In the genomic region with DNA sequence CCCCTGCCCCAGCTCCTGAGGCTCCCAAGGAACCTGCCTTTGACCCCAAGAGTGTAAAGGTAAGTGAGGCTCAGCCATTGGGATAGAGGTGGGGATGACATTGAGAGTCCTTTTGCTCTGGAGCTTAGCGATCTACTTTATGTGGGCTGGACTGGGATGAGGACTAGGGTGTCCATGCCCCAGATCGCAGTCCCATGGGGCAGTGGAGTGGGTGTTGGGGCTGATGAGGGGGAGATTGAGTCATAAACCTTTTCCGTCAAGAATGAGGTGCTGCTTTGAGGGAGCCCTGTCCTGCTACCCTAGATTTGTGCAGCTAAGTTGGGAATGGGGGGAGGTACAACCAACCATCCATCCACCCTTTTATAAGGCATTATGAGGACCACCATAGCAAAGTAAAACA, we compare ENCODE assay signal across 19 cellular contexts. TPM values are rescaled to one million over a fixed set of nuclear protein-coding genes. Genes with fewer than 3 reads are reported as not detected.
DNase-seq lines count a peak whose midpoint lies in the region; ATAC-seq, FAIRE-seq and TF ChIP-seq lines count a peak whose summit lies in the region.
"Had no signal": no experiment of that assay in that cellular context is flagged by ENCODE, and none has a peak within 500 bp of the region (broad histone marks: within the 10 kb centered on the region; RNA-seq: fewer than 3 reads in every experiment).

No MANE protein-coding gene starts in this region.

- TF ChIP-seq CTCF in H1 (IDR thresholded peaks at IDR 0.05; ENCODE audit: control extremely low read depth in 1 of 3, insufficient read depth in 1 of 3, low read depth in 1 of 3, low read length in 3 of 3) (no peak), parathyroid adenoma (IDR thresholded peaks at IDR 0.05) (no peak), nephron progenitor cell (IDR thresholded peaks at IDR 0.05) (no peak)

- no peaks in the 10 kb centered on the region for H3K9me3 Mint-ChIP-seq in nephron progenitor cell
- H3K9me3 Mint-ChIP-seq: CD4-positive, alpha-beta memory T cell had no signal

- CTCF ChIA-PET in H1 (lab: Charles Lee; ENCODE audit: partially characterized antibody) = interaction anchor here (0.6 to 2.4 kb wide), 3 partner anchors 11 to 207 kb away, joined by 3 to 10 read pairs (median 4); no protein-coding TSS in a partner anchor

- H3K36me3 Mint-ChIP-seq in nephron progenitor cell (ENCODE audit: low read depth) = no peaks in the 10 kb centered on the region
- H3K36me3 Mint-ChIP-seq: CD4-positive, alpha-beta memory T cell had no signal

- H3K4ac ChIP-seq in H1 (replicated peaks; ENCODE audit: insufficient read length, low read depth, low read length) = no peak overlapping the region

- no peak overlapping the region for H3K4me3 Mint-ChIP-seq in nephron progenitor cell

- TF ChIP-seq POLR2A in H1 (IDR thresholded peaks at IDR 0.05; ENCODE audit: control extremely low read depth in 1 of 2, low read depth in 2 of 2, low read length in 2 of 2) = no peak

- no peaks in the 10 kb centered on the region for H3K79me1 ChIP-seq in H1 (ENCODE audit: low read depth, low read length)

- H2AK5ac ChIP-seq in H1 (ENCODE audit: low read depth, low read length) = no peak overlapping the region

- DNase-seq in H1 (ENCODE audit: low read depth in 1 of 2, low spot score in 2 of 2) (no peak), nephron progenitor cell (no peak), MV-4-11 (lab: John Stamatoyannopoulos, UW) (no peak), NCI-H446 treated with DMSO at 0.1 percent for 48 hours (lab: John Stamatoyannopoulos, UW) (no peak)
- DNase-seq: CD4-positive, alpha-beta memory T cell; HCEC 1CT; NCI-H1417 treated with DMSO at 0.1 percent for 48 hours; NCI-H2029; NCI-H2171 treated with DMSO at 0.1 percent for 48 hours; NCI-H510A; NCI-H774; PC-3 had no signal

- FAIRE-seq in H1 (lab: Jason Lieb, UNC) = no peak

- no peak overlapping the region for H3K56ac ChIP-seq in H1 (replicated peaks; ENCODE audit: insufficient read length, low read depth, low read length)

- POLR2A ChIA-PET in H1 (lab: Charles Lee; ENCODE audit: partially characterized antibody) = no interaction called here

- H3K23me2 ChIP-seq in H1 (ENCODE audit: low read depth, low read length) = peaks cover 2% of the 10 kb centered on the region; the same call in 1 of the 2 replicates

- H4K8ac ChIP-seq in H1 (ENCODE audit: extremely low read depth, insufficient read depth, low read length) = no peak overlapping the region

- H3K18ac ChIP-seq in H1 (ENCODE audit: extremely low read depth, low read length) = no peak overlapping the region

- H3K27ac ChIP-seq in BLaER1 treated with 17β-estradiol and CSF1 and Interleukin-3, amounts not matched to agents 10 nM and 100 nM = peak overlapping the region in 4 of 11 experiments; percentile 21 to 43 (median 34); a peak in 7 of 22 replicates
- H3K27ac ChIP-seq in KOPT-K1 (ENCODE audit: low read depth, low read length, poor library complexity, severe bottlenecking) (peak overlapping the region; percentile 43), H1 (ENCODE audit: low read depth, low read length) (no peak overlapping the region), parathyroid adenoma (no peak overlapping the region)
- H3K27ac ChIP-seq: HL-60, SK-N-MC had no signal

- no peak overlapping the region for H2BK15ac ChIP-seq in H1 (ENCODE audit: low read length)

- no peak overlapping the region for H3K14ac ChIP-seq in H1 (ENCODE audit: insufficient read length)

- peak overlapping the region in 3 of 11 experiments; percentile 30 to 60 (median 52); a peak in 5 of 22 replicates for H3K9ac ChIP-seq in BLaER1 treated with 17β-estradiol and CSF1 and Interleukin-3, amounts not matched to agents 10 nM and 100 nM
- H3K9ac ChIP-seq in H1 (replicated peaks in 1 of 4; ENCODE audit: extremely low read depth in 1 of 4, low read depth in 3 of 4, low read length in 3 of 4) (no peak overlapping the region), parathyroid adenoma (no peak overlapping the region)

- peak overlapping the region; percentile 12 to 96 (median 89); a peak in 21 of 22 replicates for H3K4me2 ChIP-seq in BLaER1 treated with 17β-estradiol and CSF1 and Interleukin-3, amounts not matched to agents 10 nM and 100 nM
- H3K4me2 ChIP-seq in H1 (ENCODE audit: insufficient read depth in 1 of 2, low read depth in 2 of 2, low read length in 2 of 2) (no peak overlapping the region), parathyroid adenoma (ENCODE audit: low read length) (no peak overlapping the region)

- no peak overlapping the region for H4K91ac ChIP-seq in H1 (replicated peaks; ENCODE audit: insufficient read length, low read length)

- H3K4me3 ChIP-seq in BLaER1 treated with 17β-estradiol and CSF1 and Interleukin-3, amounts not matched to agents 10 nM and 100 nM = peak overlapping the region in 3 of 10 experiments; percentile 9 to 44 (median 20); a peak in 3 of 20 replicates
- no peak overlapping the region for H3K4me3 ChIP-seq in H1 (ENCODE audit: extremely low read depth in 1 of 4, insufficient read depth in 2 of 4, low read depth in 3 of 4, low read length in 4 of 4)
- no peak overlapping the region for H3K4me3 ChIP-seq in parathyroid adenoma (ENCODE audit: low read depth, low read length)
- H3K4me3 ChIP-seq: SK-N-MC had no signal

- H2BK120ac ChIP-seq in H1 (replicated peaks; ENCODE audit: low read depth, low read length) = no peak overlapping the region

- 93% methylated on average over 3 of the region's 3 CpGs; no CpG with 5 or more reads in 1 of the 2 experiments for WGBS in H1 (ENCODE audit: extremely low coverage in 1 of 2, insufficient coverage in 1 of 2, insufficient read length in 1 of 2, insufficient replicate concordance in 2 of 2, low coverage in 1 of 2, low lambda C conversion rate in 2 of 2, missing lambda C conversion rate in 1 of 2), 2 experiments

- H3K27me3 ChIP-seq in BLaER1 treated with 17β-estradiol and CSF1 and Interleukin-3, amounts not matched to agents 10 nM and 100 nM = peaks cover 0 to 22% (median 0%) of the 10 kb centered on the region in 11 experiments; a peak in 4 of 22 replicates
- peaks cover 0 to 2% (median 0%) of the 10 kb centered on the region in 4 experiments; a peak in 2 of 7 replicates for H3K27me3 ChIP-seq in H1 (replicated peaks in 1 of 4; ENCODE audit: control insufficient read depth in 3 of 4, extremely low read depth in 1 of 4, insufficient read depth in 3 of 4, low read length in 3 of 4)
- H3K27me3 ChIP-seq in parathyroid adenoma (ENCODE audit: control insufficient read depth, insufficient read depth, low read length) = no peaks in the 10 kb centered on the region

- H3K23ac ChIP-seq in H1 (ENCODE audit: insufficient read length) = no peak overlapping the region

- H2BK12ac ChIP-seq in H1 (ENCODE audit: low read depth, low read length) = no peak overlapping the region

- peaks cover 47 to 67% (median 64%) of the 10 kb centered on the region in 10 experiments for H3K4me1 ChIP-seq in BLaER1 treated with 17β-estradiol and CSF1 and Interleukin-3, amounts not matched to agents 10 nM and 100 nM
- peaks cover 0 to 3% (median 1%) of the 10 kb centered on the region in 4 experiments; a peak in 2 of 7 replicates for H3K4me1 ChIP-seq in H1 (replicated peaks in 1 of 4; ENCODE audit: control insufficient read depth in 3 of 4, insufficient read depth in 4 of 4, low read length in 3 of 4)
- H3K4me1 ChIP-seq in parathyroid adenoma = peaks cover 29% of the 10 kb centered on the region

- TF ChIP-seq RAD21 in H1 (IDR thresholded peaks at IDR 0.05 in 1 of 2, conservative IDR thresholded peaks at IDR 0.05 in 1 of 2; ENCODE audit: low read depth in 2 of 2, low read length in 2 of 2) = no peak

- ATAC-seq in GM19463 (IDR thresholded peaks at IDR 0.05; ENCODE audit: unreplicated experiment) = no peak
- ATAC-seq: PC-3 had no signal

- peaks cover 6% of the 10 kb centered on the region for H3K27me3 Mint-ChIP-seq in nephron progenitor cell (ENCODE audit: low read depth, poor library complexity)

- no peak for TF ChIP-seq EP300 in H1 (IDR thresholded peaks at IDR 0.05; ENCODE audit: borderline replicate concordance in 1 of 2, low read depth in 2 of 2, low read length in 2 of 2)

- H3K36me3 ChIP-seq in BLaER1 treated with 17β-estradiol and CSF1 and Interleukin-3, amounts not matched to agents 10 nM and 100 nM = no peaks in the 10 kb centered on the region
- no peaks in the 10 kb centered on the region for H3K36me3 ChIP-seq in KOPT-K1 (ENCODE audit: insufficient read depth, low read length)
- no peaks in the 10 kb centered on the region for H3K36me3 ChIP-seq in H1 (ENCODE audit: control insufficient read depth in 2 of 4, insufficient read depth in 4 of 4, low read length in 3 of 4)
- H3K36me3 ChIP-seq in parathyroid adenoma (ENCODE audit: control insufficient read depth, insufficient read depth, low read length) = no peaks in the 10 kb centered on the region

- peaks cover 0 to 13% (median 4%) of the 10 kb centered on the region in 11 experiments; a peak in 6 of 22 replicates for H4K20me1 ChIP-seq in BLaER1 treated with 17β-estradiol and CSF1 and Interleukin-3, amounts not matched to agents 10 nM and 100 nM
- H4K20me1 ChIP-seq in H1 (replicated peaks in 1 of 2; ENCODE audit: control insufficient read depth in 1 of 2, insufficient read depth in 2 of 2, low read length in 2 of 2) = no peaks in the 10 kb centered on the region

- no peak overlapping the region for H3K27ac Mint-ChIP-seq in nephron progenitor cell

- peaks cover 63% of the 10 kb centered on the region for H3K4me1 Mint-ChIP-seq in nephron progenitor cell

- H3K79me2 ChIP-seq in H1 (ENCODE audit: control insufficient read depth in 1 of 2, insufficient read depth in 2 of 2, low read length in 2 of 2) (no peaks in the 10 kb centered on the region), parathyroid adenoma (no peaks in the 10 kb centered on the region)

- no peak overlapping the region for H2BK5ac ChIP-seq in H1 (ENCODE audit: low read depth, low read length)

- H2BK20ac ChIP-seq in H1 (ENCODE audit: low read length) = no peak overlapping the region

- no peak overlapping the region for H4K5ac ChIP-seq in H1 (ENCODE audit: insufficient read length, low read depth, low read length)

- no peaks in the 10 kb centered on the region for H3K9me3 ChIP-seq in BLaER1 treated with 17β-estradiol and CSF1 and Interleukin-3, amounts not matched to agents 10 nM and 100 nM (replicated peaks in 1 of 11)
- H3K9me3 ChIP-seq in KOPT-K1 (ENCODE audit: insufficient read depth, low read length, poor library complexity, severe bottlenecking) (no peaks in the 10 kb centered on the region), H1 (ENCODE audit: insufficient read depth in 2 of 2, low read depth in 1 of 2, low read length in 1 of 2) (no peaks in the 10 kb centered on the region), parathyroid adenoma (ENCODE audit: control insufficient read depth, low read length) (no peaks in the 10 kb centered on the region)

- H2AFZ ChIP-seq in H1 (ENCODE audit: low read length) = peak overlapping the region; percentile 18; the same call in 1 of the 2 replicates
- peak overlapping the region; percentile 90 for H2AFZ ChIP-seq in parathyroid adenoma

RNA-seq across cellular contexts. Expression of a gene that starts 0.4 kb away (rescaled TPM):
- total RNA-seq in H1 (2021; fragmentation: NEBNext Ultra II Directional; extraction: Animal tissue kit (Norgen Biotek cat#: 25700)) = not detected in 2 replicates
- polyA plus RNA-seq in H1 (2011; rRNA removed) = 0.12 and 0.13 TPM in 2 replicates
- 0.14 TPM for polyA plus RNA-seq in H1 (2011; cell fraction: cytosol; rRNA removed)
- polyA plus RNA-seq in H1 (2011; cell fraction: nucleus; rRNA removed) = 0.20 TPM
- 0.44 to 0.55 TPM in 2 of 4 replicates, not detected in the others for polyA plus RNA-seq in H1 (2012, experiment 1 of 2)
- polyA plus RNA-seq in H1 (2012, experiment 2 of 2) = 0.71 TPM
- polyA plus RNA-seq in H1 (2013, experiment 1 of 2) = not detected
- polyA plus RNA-seq in H1 (2013, experiment 2 of 2) = 0.06 TPM
- polyA minus RNA-seq in H1 (2011; rRNA and poly(A)+ RNA removed) = not detected in 2 replicates
- polyA minus RNA-seq in H1 (2011; cell fraction: cytosol; rRNA and poly(A)+ RNA removed) = not detected
- not detected for polyA minus RNA-seq in H1 (2011; cell fraction: nucleus; rRNA and poly(A)+ RNA removed)
- total RNA-seq: CD4-positive, alpha-beta memory T cell; G401 had no signal
- polyA plus RNA-seq: CD4-positive, alpha-beta memory T cell had no signal

RNA-seq across cellular contexts. Expression of a gene that starts 20.4 kb away (rescaled TPM):
- 87.5 and 93.7 TPM in 2 replicates for total RNA-seq in H1 (2021; fragmentation: NEBNext Ultra II Directional; extraction: Animal tissue kit (Norgen Biotek cat#: 25700))
- polyA plus RNA-seq in H1 (2011; rRNA removed) = 26.0 and 41.9 TPM in 2 replicates
- polyA plus RNA-seq in H1 (2011; cell fraction: cytosol; rRNA removed) = 26.0 TPM
- polyA plus RNA-seq in H1 (2011; cell fraction: nucleus; rRNA removed) = 24.5 TPM
- 35.1 to 55.5 TPM (median 51.0 TPM) in 4 replicates for polyA plus RNA-seq in H1 (2012, experiment 1 of 2)
- 2.2 TPM for polyA plus RNA-seq in H1 (2012, experiment 2 of 2)
- 33.0 TPM for polyA plus RNA-seq in H1 (2013, experiment 1 of 2)
- 35.1 TPM for polyA plus RNA-seq in H1 (2013, experiment 2 of 2)
- polyA minus RNA-seq in H1 (2011; rRNA and poly(A)+ RNA removed) = 111 and 136 TPM in 2 replicates
- 56.9 TPM for polyA minus RNA-seq in H1 (2011; cell fraction: cytosol; rRNA and poly(A)+ RNA removed)
- 54.4 TPM for polyA minus RNA-seq in H1 (2011; cell fraction: nucleus; rRNA and poly(A)+ RNA removed)

RNA-seq across cellular contexts. Expression of a gene that starts 44.1 kb away (rescaled TPM):
- total RNA-seq in H1 (2021; fragmentation: NEBNext Ultra II Directional; extraction: Animal tissue kit (Norgen Biotek cat#: 25700)) = 0.09 TPM in 1 of 2 replicates, not detected in the other
- polyA plus RNA-seq in H1 (2011; rRNA removed) = 0.08 and 0.09 TPM in 2 replicates
- 0.10 TPM for polyA plus RNA-seq in H1 (2011; cell fraction: cytosol; rRNA removed)
- 0.14 TPM for polyA plus RNA-seq in H1 (2011; cell fraction: nucleus; rRNA removed)
- polyA plus RNA-seq in H1 (2012, experiment 1 of 2) = 0.07 to 0.31 TPM (median 0.17 TPM) in 4 replicates
- polyA plus RNA-seq in H1 (2012, experiment 2 of 2) = 0.04 TPM
- 0.02 TPM for polyA plus RNA-seq in H1 (2013, experiment 1 of 2)
- 0.09 TPM for polyA plus RNA-seq in H1 (2013, experiment 2 of 2)
- 0.16 and 0.46 TPM in 2 replicates for polyA minus RNA-seq in H1 (2011; rRNA and poly(A)+ RNA removed)
- polyA minus RNA-seq in H1 (2011; cell fraction: cytosol; rRNA and poly(A)+ RNA removed) = not detected
- 0.30 TPM for polyA minus RNA-seq in H1 (2011; cell fraction: nucleus; rRNA and poly(A)+ RNA removed)
- total RNA-seq: CD4-positive, alpha-beta memory T cell; G401 had no signal
- polyA plus RNA-seq: CD4-positive, alpha-beta memory T cell had no signal

Comparison
In these comparisons a context has a peak if more than half of its experiments do, and no peak if none do; other contexts are left out.
1. H3K4me2 ChIP-seq: peak in BLaER1 treated with 17β-estradiol and CSF1 and Interleukin-3, amounts not matched to agents 10 nM and 100 nM (11 of 11); none in H1 (0 of 2) and parathyroid adenoma (single experiment).